1 cellular context compared by ENCODE assay signal in genomic region chr3:30682434-30683155, GRCh38.
TF ChIP-seq lines count a peak whose summit lies in the region.

No MANE protein-coding gene starts in this region.

TF ChIP-seq in liver, 16 proteins besides CTCF, POLR2A, EP300 and RAD21 (continued from another document):
- TF ChIP-seq ZBTB33 (IDR thresholded peaks at IDR 0.05): no peak
- no peak for TF ChIP-seq RXRA (IDR thresholded peaks at IDR 0.05)
- TF ChIP-seq NR2F2 (IDR thresholded peaks at IDR 0.05): no peak
- no peak for TF ChIP-seq JUND (IDR thresholded peaks at IDR 0.05)
- TF ChIP-seq YY1 (IDR thresholded peaks at IDR 0.05): no peak
- no peak for TF ChIP-seq HNF4A (conservative IDR thresholded peaks at IDR 0.05)
- TF ChIP-seq ATF3 (IDR thresholded peaks at IDR 0.05): no peak
- no peak for TF ChIP-seq SP1 (IDR thresholded peaks at IDR 0.05)
- no peak for TF ChIP-seq FOXA2 (IDR thresholded peaks at IDR 0.05)
- TF ChIP-seq FOXA1 (IDR thresholded peaks at IDR 0.05): no peak
- TF ChIP-seq EGR1 (IDR thresholded peaks at IDR 0.05; ENCODE audit: low read depth in 2 of 2): no peak
- TF ChIP-seq MAX (IDR thresholded peaks at IDR 0.05): no peak
